In the genomic region with DNA sequence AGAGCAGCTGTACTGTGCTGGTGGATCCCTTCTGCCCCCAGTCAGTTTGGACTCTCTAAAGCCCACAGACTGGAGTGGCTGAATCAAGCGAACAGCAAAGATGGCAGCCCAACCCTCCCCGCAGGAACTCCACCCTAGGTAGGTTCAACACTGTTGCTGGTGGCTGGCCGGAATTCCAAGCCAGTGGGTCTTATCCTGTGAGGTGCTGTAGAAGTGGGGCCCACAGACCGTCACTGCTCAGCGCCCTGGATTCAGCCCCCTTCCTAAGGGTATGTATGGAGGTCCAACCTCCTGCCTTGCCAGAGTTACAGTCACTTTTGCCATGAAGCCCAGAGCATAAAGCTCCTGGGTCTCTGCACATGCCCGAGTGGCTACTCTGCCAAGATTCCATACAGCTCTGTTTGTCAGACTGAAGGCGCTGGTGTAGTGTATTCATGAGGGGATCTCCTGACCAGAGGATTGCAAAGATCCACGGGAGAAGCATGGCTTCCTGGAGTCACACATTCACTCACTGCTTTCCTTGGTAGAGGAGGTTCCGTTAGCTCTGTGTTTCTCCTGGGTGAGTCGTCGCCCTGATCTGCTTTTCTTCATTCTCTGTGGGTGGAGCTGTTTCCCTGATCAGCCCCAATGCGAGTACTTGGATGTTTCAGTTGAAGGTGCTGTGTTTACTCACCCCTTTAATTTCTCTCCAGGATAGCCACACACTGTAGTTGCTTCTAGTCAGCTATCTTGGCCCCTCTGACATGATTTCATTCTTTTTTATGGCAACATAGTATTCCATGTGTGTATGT, we compare ENCODE assay signal across 2 cellular contexts.
TF ChIP-seq lines count a peak whose summit lies in the region.

No MANE protein-coding gene starts in this region.

TF ChIP-seq in GM23338, 12 proteins besides CTCF, POLR2A, EP300 and RAD21 (continues in another document):
- no peak for TF ChIP-seq ZNF462 (CRISPR knock-in tag; IDR thresholded peaks at IDR 0.05)
- TF ChIP-seq CREB1 (CRISPR knock-in tag; IDR thresholded peaks at IDR 0.05; ENCODE audit: low read depth): no peak
- TF ChIP-seq EZH2phosphoT487 (IDR thresholded peaks at IDR 0.05; ENCODE audit: unreplicated experiment): no peak
- no peak for TF ChIP-seq JUNB (IDR thresholded peaks at IDR 0.05; ENCODE audit: unreplicated experiment)
- TF ChIP-seq, protein P1, sequence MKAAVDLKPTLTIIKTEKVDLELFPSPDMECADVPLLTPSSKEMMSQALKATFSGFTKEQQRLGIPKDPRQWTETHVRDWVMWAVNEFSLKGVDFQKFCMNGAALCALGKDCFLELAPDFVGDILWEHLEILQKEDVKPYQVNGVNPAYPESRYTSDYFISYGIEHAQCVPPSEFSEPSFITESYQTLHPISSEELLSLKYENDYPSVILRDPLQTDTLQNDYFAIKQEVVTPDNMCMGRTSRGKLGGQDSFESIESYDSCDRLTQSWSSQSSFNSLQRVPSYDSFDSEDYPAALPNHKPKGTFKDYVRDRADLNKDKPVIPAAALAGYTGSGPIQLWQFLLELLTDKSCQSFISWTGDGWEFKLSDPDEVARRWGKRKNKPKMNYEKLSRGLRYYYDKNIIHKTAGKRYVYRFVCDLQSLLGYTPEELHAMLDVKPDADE (IDR thresholded peaks at IDR 0.05): no peak
- no peak for TF ChIP-seq ZNF114 (CRISPR knock-in tag; IDR thresholded peaks at IDR 0.05)
- TF ChIP-seq STAT1 (IDR thresholded peaks at IDR 0.05; ENCODE audit: unreplicated experiment): no peak
- no peak for TF ChIP-seq ZNF331 (CRISPR knock-in tag; IDR thresholded peaks at IDR 0.05; ENCODE audit: low read depth)

TF ChIP-seq in H1, 55 proteins besides CTCF, POLR2A, EP300 and RAD21:
- TF ChIP-seq HDAC2 (IDR thresholded peaks at IDR 0.05; ENCODE audit: borderline replicate concordance in 1 of 2, low read depth in 2 of 2, low read length in 2 of 2) (no peak), RXRA (IDR thresholded peaks at IDR 0.05; ENCODE audit: insufficient read depth, low read depth, low read length) (no peak), SAP30 (IDR thresholded peaks at IDR 0.05; ENCODE audit: insufficient read depth, insufficient replicate concordance, low read length) (no peak)
- TF ChIP-seq, protein P2, sequence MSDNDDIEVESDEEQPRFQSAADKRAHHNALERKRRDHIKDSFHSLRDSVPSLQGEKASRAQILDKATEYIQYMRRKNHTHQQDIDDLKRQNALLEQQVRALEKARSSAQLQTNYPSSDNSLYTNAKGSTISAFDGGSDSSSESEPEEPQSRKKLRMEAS (IDR thresholded peaks at IDR 0.05): no peak
- TF ChIP-seq, protein P3, sequence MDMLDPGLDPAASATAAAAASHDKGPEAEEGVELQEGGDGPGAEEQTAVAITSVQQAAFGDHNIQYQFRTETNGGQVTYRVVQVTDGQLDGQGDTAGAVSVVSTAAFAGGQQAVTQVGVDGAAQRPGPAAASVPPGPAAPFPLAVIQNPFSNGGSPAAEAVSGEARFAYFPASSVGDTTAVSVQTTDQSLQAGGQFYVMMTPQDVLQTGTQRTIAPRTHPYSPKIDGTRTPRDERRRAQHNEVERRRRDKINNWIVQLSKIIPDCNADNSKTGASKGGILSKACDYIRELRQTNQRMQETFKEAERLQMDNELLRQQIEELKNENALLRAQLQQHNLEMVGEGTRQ (IDR thresholded peaks at IDR 0.05; ENCODE audit: low read length): no peak
